In the genomic region with DNA sequence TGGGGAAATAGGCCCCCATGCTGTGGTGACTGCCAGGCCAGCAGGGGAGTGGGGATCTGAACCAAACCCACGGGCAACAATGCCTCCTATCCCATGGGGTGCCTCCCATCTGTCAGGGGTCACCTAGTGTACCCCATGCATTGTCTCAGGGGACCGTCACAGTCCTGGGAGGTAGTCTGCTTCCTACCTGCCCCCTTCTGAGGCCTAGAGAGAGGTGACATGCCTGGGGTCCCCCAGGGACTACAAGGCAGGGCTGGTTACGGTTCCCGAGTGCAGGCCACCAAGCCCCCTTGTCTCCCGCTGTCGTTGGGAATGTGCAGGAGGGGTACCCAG, we compare ENCODE assay signal across 10 cellular contexts. TPM values are rescaled to one million over a fixed set of nuclear protein-coding genes. Genes with fewer than 3 reads are reported as not detected.
A peak's percentile ranks its signal among the peaks of the same experiment; 100 is the strongest.
DNase-seq lines count a peak whose midpoint lies in the region; ATAC-seq and TF ChIP-seq lines count a peak whose summit lies in the region.
"Had no signal": no experiment of that assay in that cellular context is flagged by ENCODE, and none has a peak within 500 bp of the region (broad histone marks: within the 10 kb centered on the region; RNA-seq: fewer than 3 reads in every experiment).

No MANE protein-coding gene starts in this region.

- intact Hi-C loops in heart left ventricle (cut with DNase I) (no loop called here), Right ventricle myocardium inferior (cut with DNase I) (no loop called here), tibial artery (cut with DNase I; ENCODE audit: low total_unique reads) (no loop called here)
- intact Hi-C loops in naive thymus-derived CD4-positive, alpha-beta T cell (cut with micrococcal nuclease), result no loop called here

- no peak for TF ChIP-seq POLR2A in heart left ventricle (IDR thresholded peaks at IDR 0.05)

- ATAC-seq in heart left ventricle (peak in 2 of 4 donors; percentile 0), Right ventricle myocardium inferior (no peak), HG02885 (IDR thresholded peaks at IDR 0.05; ENCODE audit: poor library complexity, unreplicated experiment) (no peak)
- ATAC-seq in naive thymus-derived CD4-positive, alpha-beta T cell, result no peak

- no peaks in the 10 kb centered on the region for H3K9me3 ChIP-seq in heart left ventricle
- no peaks in the 10 kb centered on the region for H3K9me3 ChIP-seq in naive thymus-derived CD4-positive, alpha-beta T cell (ENCODE audit: control insufficient read depth in 2 of 3, low read length in 3 of 3)
- no peaks in the 10 kb centered on the region for H3K9me3 ChIP-seq in tibial artery
- H3K9me3 ChIP-seq: MG63 had no signal

- POLR2A ChIA-PET in naive thymus-derived CD4-positive, alpha-beta T cell (lab: Charles Lee), result interaction anchor here (0.6 kb wide), 1 partner anchor 201 kb away, joined by 3 read pairs; no protein-coding TSS in a partner anchor

- DNase-seq in heart left ventricle (no peak), Right ventricle myocardium inferior (ENCODE audit: missing footprints) (no peak), caudate nucleus (lab: John Stamatoyannopoulos, UW) (no peak), tibial artery (no peak), middle frontal gyrus (ENCODE audit: extremely low spot score, low spot score) (no peak), occipital lobe (lab: John Stamatoyannopoulos, UW) (no peak)
- no peak for DNase-seq in naive thymus-derived CD4-positive, alpha-beta T cell
- DNase-seq: DMS53 had no signal

- H3K4me3 ChIP-seq in heart left ventricle, result no peak overlapping the region
- no peak overlapping the region for H3K4me3 ChIP-seq in naive thymus-derived CD4-positive, alpha-beta T cell (ENCODE audit: low read length)
- H3K4me3 ChIP-seq in tibial artery, result no peak overlapping the region
- H3K4me3 ChIP-seq: MG63 had no signal

- H3K27me3 ChIP-seq in heart left ventricle (no peaks in the 10 kb centered on the region), tibial artery (no peaks in the 10 kb centered on the region)
- no peaks in the 10 kb centered on the region for H3K27me3 ChIP-seq in naive thymus-derived CD4-positive, alpha-beta T cell (ENCODE audit: control insufficient read depth in 2 of 2, insufficient read depth in 2 of 2, low read length in 2 of 2)
- H3K27me3 ChIP-seq: MG63 had no signal

- H3K4me3 Mint-ChIP-seq in naive thymus-derived CD4-positive, alpha-beta T cell, result peak overlapping the region in 1 of 10 donors; percentile 9

- H3K27ac ChIP-seq in heart left ventricle, result peak overlapping the region; percentile 72 to 97 (median 92)
- H3K27ac ChIP-seq in caudate nucleus (ENCODE audit: low read depth, low read length), result peak overlapping the region; percentile 83
- H3K27ac ChIP-seq in naive thymus-derived CD4-positive, alpha-beta T cell (ENCODE audit: low read depth, low read length), result peak overlapping the region; percentile 12
- H3K27ac ChIP-seq in tibial artery, result peak overlapping the region; percentile 82 to 88

- peaks cover 16 to 46% (median 26%) of the 10 kb centered on the region in 7 donors for H3K4me1 Mint-ChIP-seq in naive thymus-derived CD4-positive, alpha-beta T cell

- H3K4me1 ChIP-seq in heart left ventricle (peaks cover 0 to 70% (median 45%) of the 10 kb centered on the region in 12 donors), tibial artery (peaks cover 0 to 56% (median 33%) of the 10 kb centered on the region in 4 donors)
- H3K4me1 ChIP-seq in naive thymus-derived CD4-positive, alpha-beta T cell (ENCODE audit: control insufficient read depth in 2 of 2, insufficient read depth in 2 of 2, low read length in 2 of 2), result peaks cover 8 to 26% of the 10 kb centered on the region in 2 donors

- 66 to 71% (median 69%) methylated on average over 6 of the region's 6 CpGs; no CpG with 5 or more reads in 1 of the 4 donors for WGBS in heart left ventricle, 4 donors

- H3K36me3 ChIP-seq in heart left ventricle, result peaks cover 0 to 15% (median 6%) of the 10 kb centered on the region in 9 donors
- peaks cover 0 to 40% (median 6%) of the 10 kb centered on the region in 3 experiments for H3K36me3 ChIP-seq in naive thymus-derived CD4-positive, alpha-beta T cell (ENCODE audit: control insufficient read depth in 2 of 3, insufficient read depth in 3 of 3, low read length in 3 of 3)
- H3K36me3 ChIP-seq in tibial artery, result peaks cover 0 to 15% (median 13%) of the 10 kb centered on the region in 3 donors

- H3K9me3 Mint-ChIP-seq in naive thymus-derived CD4-positive, alpha-beta T cell, result no peaks in the 10 kb centered on the region

- TF ChIP-seq CTCF in heart left ventricle (IDR thresholded peaks at IDR 0.05) (no peak), tibial artery (IDR thresholded peaks at IDR 0.05) (no peak)

- CTCF ChIA-PET in naive thymus-derived CD4-positive, alpha-beta T cell (lab: Charles Lee), result no interaction called here

- H3K27ac Mint-ChIP-seq in naive thymus-derived CD4-positive, alpha-beta T cell, result peak overlapping the region in 3 of 9 donors; percentile 56 to 65 (median 65)

- no peaks in the 10 kb centered on the region for H3K27me3 Mint-ChIP-seq in naive thymus-derived CD4-positive, alpha-beta T cell

- H3K36me3 Mint-ChIP-seq in naive thymus-derived CD4-positive, alpha-beta T cell, result peaks cover 0 to 8% (median 0%) of the 10 kb centered on the region in 5 donors

RNA-seq across cellular contexts. Expression of a gene that starts 11.1 kb away (rescaled TPM):
- 1,000 to 10,000 TPM in 1 of 9 donors, 100 to 1,000 TPM in 8; 290 to 1,084 (median 402) TPM for total RNA-seq in heart left ventricle
- 1,000 to 10,000 TPM in 1 of 2 donors, 100 to 1,000 TPM in 1; 782 to 1,747 TPM for polyA plus RNA-seq in heart left ventricle
- 529 TPM for total RNA-seq in Right ventricle myocardium inferior
- total RNA-seq in naive thymus-derived CD4-positive, alpha-beta T cell, result 100 to 1,000 TPM in 1 of 5 experiments, 10 to 100 TPM in 4; 50.6 to 129 (median 63.4) TPM
- 100 to 1,000 TPM; 194 to 210 TPM for polyA plus RNA-seq in naive thymus-derived CD4-positive, alpha-beta T cell
- 102 TPM for total RNA-seq in occipital lobe

RNA-seq across cellular contexts. Expression of a gene that starts 22.1 kb away (rescaled TPM):
- total RNA-seq in heart left ventricle (under 1 TPM in 1 of 9 donors, not detected in 8; 0.10 TPM), Right ventricle myocardium inferior (not detected), occipital lobe (0.31 TPM)
- not detected for polyA plus RNA-seq in heart left ventricle
- total RNA-seq in naive thymus-derived CD4-positive, alpha-beta T cell, result under 1 TPM in 1 of 5 experiments, not detected in 4; 0.83 TPM
- polyA plus RNA-seq in naive thymus-derived CD4-positive, alpha-beta T cell, result under 1 TPM; 0.13 TPM

RNA-seq across cellular contexts. Expression of a gene that starts 31.3 kb away (rescaled TPM):
- total RNA-seq in heart left ventricle (10 to 100 TPM; 48.1 to 88.4 (median 71.7) TPM), Right ventricle myocardium inferior (77.4 TPM), occipital lobe (12.8 TPM)
- polyA plus RNA-seq in heart left ventricle, result 100 to 1,000 TPM in 1 of 2 donors, 10 to 100 TPM in 1; 71.4 to 102 TPM
- total RNA-seq in naive thymus-derived CD4-positive, alpha-beta T cell, result 100 to 1,000 TPM; 123 to 218 (median 150) TPM
- polyA plus RNA-seq in naive thymus-derived CD4-positive, alpha-beta T cell, result 100 to 1,000 TPM; 290 to 325 TPM

RNA-seq across cellular contexts. Expression of a gene that starts 42.5 kb away (rescaled TPM):
- 10 to 100 TPM; 34.7 to 70.6 (median 44.8) TPM for total RNA-seq in heart left ventricle
- polyA plus RNA-seq in heart left ventricle, result 10 to 100 TPM; 27.5 to 69.1 TPM
- total RNA-seq in Right ventricle myocardium inferior, result 46.9 TPM
- 100 to 1,000 TPM in 4 of 5 experiments, 10 to 100 TPM in 1; 87.4 to 574 (median 177) TPM for total RNA-seq in naive thymus-derived CD4-positive, alpha-beta T cell
- 100 to 1,000 TPM; 221 to 307 TPM for polyA plus RNA-seq in naive thymus-derived CD4-positive, alpha-beta T cell
- total RNA-seq in occipital lobe, result 33.5 TPM

Comparison
In these comparisons a context has a peak if more than half of its experiments do, and no peak if none do; other contexts are left out.
1. H3K27ac ChIP-seq: peak in every context shown above with its lines; median percentile 92 in heart left ventricle; 85 in tibial artery; 83 in caudate nucleus; 12 in naive thymus-derived CD4-positive, alpha-beta T cell.